In the genomic region with DNA sequence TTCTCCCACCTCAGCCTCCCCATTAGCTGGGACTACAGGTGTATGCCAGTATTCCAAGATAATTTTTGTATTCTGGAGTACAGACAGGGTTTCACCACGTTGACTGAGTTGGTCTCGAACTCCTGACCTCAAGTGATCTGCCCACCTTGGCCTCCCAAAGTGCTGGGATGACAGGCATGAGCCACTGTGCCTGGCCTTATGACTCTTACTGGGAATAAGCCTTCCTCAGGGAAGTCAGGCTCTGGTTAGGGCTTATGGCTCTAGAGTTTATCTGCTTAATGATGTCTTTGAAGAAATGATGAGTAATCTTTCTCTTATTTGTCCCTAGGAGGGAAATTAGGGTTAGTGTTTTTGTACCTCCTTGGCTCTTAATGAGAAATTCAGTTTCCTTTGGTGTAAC, we compare ENCODE assay signal across 13 cellular contexts.
A peak's percentile ranks its signal among the peaks of the same experiment; 100 is the strongest.
DNase-seq lines count a peak whose midpoint lies in the region; ATAC-seq and TF ChIP-seq lines count a peak whose summit lies in the region.
"Had no signal": no experiment of that assay in that cellular context is flagged by ENCODE, and none has a peak within 500 bp of the region (broad histone marks: within the 10 kb centered on the region; RNA-seq: fewer than 3 reads in every experiment).

No MANE protein-coding gene starts in this region.

- H3K9me2 ChIP-seq in DOHH2 (replicated peaks; ENCODE audit: control insufficient read depth, low read length), result no peaks in the 10 kb centered on the region

- peak overlapping the region; percentile 73 for H3K4me2 ChIP-seq in DOHH2 (ENCODE audit: low read length)

- no peaks in the 10 kb centered on the region for H4K20me1 ChIP-seq in DOHH2 (ENCODE audit: control insufficient read depth, insufficient read depth, low read depth, low read length)

- no peak overlapping the region for H3K4me3 Mint-ChIP-seq in activated CD4-positive, alpha-beta T cell treated with anti-CD3 and anti-CD28 coated beads for 36 hours
- peak overlapping the region; percentile 7 for H3K4me3 Mint-ChIP-seq in activated naive CD8-positive, alpha-beta T cell treated with anti-CD3 and anti-CD28 coated beads, Interleukin-2, amount 50 U/mL, for 24 hours

- peaks cover 46% of the 10 kb centered on the region for H3K4me1 ChIP-seq in DOHH2 (ENCODE audit: control insufficient read depth, low read length)

- H3K4me1 Mint-ChIP-seq in activated CD4-positive, alpha-beta T cell treated with anti-CD3 and anti-CD28 coated beads for 36 hours, result peaks cover 66% of the 10 kb centered on the region
- peaks cover 71% of the 10 kb centered on the region for H3K4me1 Mint-ChIP-seq in activated naive CD8-positive, alpha-beta T cell treated with anti-CD3 and anti-CD28 coated beads, Interleukin-2, amount 50 U/mL, for 24 hours

- peaks cover 5% of the 10 kb centered on the region; the same call in 1 of the 2 replicates for H3F3A ChIP-seq in DOHH2 (ENCODE audit: control insufficient read depth, insufficient read depth)

- H3K27me3 Mint-ChIP-seq in activated CD4-positive, alpha-beta T cell treated with anti-CD3 and anti-CD28 coated beads for 36 hours, result no peaks in the 10 kb centered on the region
- no peaks in the 10 kb centered on the region for H3K27me3 Mint-ChIP-seq in activated naive CD8-positive, alpha-beta T cell treated with anti-CD3 and anti-CD28 coated beads, Interleukin-2, amount 50 U/mL, for 24 hours

- CTCF ChIA-PET in activated CD4-positive, alpha-beta T cell treated with anti-CD3 and anti-CD28 coated beads for 36 hours (lab: Charles Lee), result interaction anchor here (0.7 to 1.5 kb wide), 6 partner anchors 11 to 322 kb away, joined by 3 to 6 read pairs (median 4); no protein-coding TSS in a partner anchor

- TF ChIP-seq CTCF in DOHH2 (IDR thresholded peaks at IDR 0.05; ENCODE audit: low read depth, low read length, poor library complexity, severe bottlenecking), result no peak

- peaks cover 4% of the 10 kb centered on the region for H3K36me3 Mint-ChIP-seq in activated CD4-positive, alpha-beta T cell treated with anti-CD3 and anti-CD28 coated beads for 36 hours (ENCODE audit: low read depth)
- no peaks in the 10 kb centered on the region for H3K36me3 Mint-ChIP-seq in activated naive CD8-positive, alpha-beta T cell treated with anti-CD3 and anti-CD28 coated beads, Interleukin-2, amount 50 U/mL, for 24 hours (ENCODE audit: low read depth)

- POLR2A ChIA-PET in activated CD4-positive, alpha-beta T cell treated with anti-CD3 and anti-CD28 coated beads for 36 hours (lab: Charles Lee), result interaction anchor here (0.6 kb wide), 1 partner anchor 49 kb away, joined by 14 read pairs; no protein-coding TSS in a partner anchor

- H3K9me3 ChIP-seq in DOHH2 (ENCODE audit: control insufficient read depth, insufficient read depth, low read length), result no peaks in the 10 kb centered on the region
- H3K9me3 ChIP-seq: right lobe of liver, testis had no signal

- no peaks in the 10 kb centered on the region for H3K79me2 ChIP-seq in DOHH2 (ENCODE audit: control insufficient read depth, low read length)

- no peaks in the 10 kb centered on the region for H3K36me3 ChIP-seq in DOHH2 (ENCODE audit: control insufficient read depth, low read length)
- H3K36me3 ChIP-seq: right lobe of liver had no signal

- H3K27me3 ChIP-seq in DOHH2 (ENCODE audit: control insufficient read depth, low read length), result no peaks in the 10 kb centered on the region
- H3K27me3 ChIP-seq: right lobe of liver, testis had no signal

- no peaks in the 10 kb centered on the region for H3K9me3 Mint-ChIP-seq in activated CD4-positive, alpha-beta T cell treated with anti-CD3 and anti-CD28 coated beads for 36 hours (ENCODE audit: low read depth)
- no peaks in the 10 kb centered on the region for H3K9me3 Mint-ChIP-seq in activated naive CD8-positive, alpha-beta T cell treated with anti-CD3 and anti-CD28 coated beads, Interleukin-2, amount 50 U/mL, for 24 hours

- H3K27ac ChIP-seq in DOHH2 (ENCODE audit: low read depth, low read length), result peak overlapping the region; percentile 64
- H3K27ac ChIP-seq: epithelial cell of prostate, right lobe of liver had no signal

- peak overlapping the region; percentile 79 for H3K27ac Mint-ChIP-seq in activated CD4-positive, alpha-beta T cell treated with anti-CD3 and anti-CD28 coated beads for 36 hours
- peak overlapping the region; percentile 57 for H3K27ac Mint-ChIP-seq in activated naive CD8-positive, alpha-beta T cell treated with anti-CD3 and anti-CD28 coated beads, Interleukin-2, amount 50 U/mL, for 24 hours

- ATAC-seq in activated CD4-positive, alpha-beta T cell treated with anti-CD3 and anti-CD28 coated beads for 36 hours, result peak; percentile 44
- ATAC-seq in activated naive CD8-positive, alpha-beta T cell treated with anti-CD3 and anti-CD28 coated beads, Interleukin-2, amount 50 U/mL, for 24 hours, result no peak
- peak; percentile 63 for ATAC-seq in sciatic nerve
- ATAC-seq: PC-3, right lobe of liver had no signal

- intact Hi-C loops in activated CD4-positive, alpha-beta T cell treated with anti-CD3 and anti-CD28 coated beads for 36 hours (cut with DNase I, micrococcal nuclease), result loop anchor here in 1 of 2 experiments (5.0 kb wide), 1 partner anchor 321 kb away; a partner anchor contains a TSS
- intact Hi-C loops in sciatic nerve (cut with DNase I), result no loop called here

- peak overlapping the region; percentile 55 for H3K4me3 ChIP-seq in DOHH2 (ENCODE audit: low read length)
- H3K4me3 ChIP-seq: right lobe of liver, testis had no signal

- DNase-seq in activated CD4-positive, alpha-beta T cell treated with anti-CD3 and anti-CD28 coated beads for 36 hours, result no peak
- no peak for DNase-seq in activated CD4-positive, alpha-beta T cell treated with anti-CD3 and anti-CD28 coated beads, Interleukin-2, amount 50 U/mL, for 1 hour
- no peak for DNase-seq in activated naive CD8-positive, alpha-beta T cell treated with anti-CD3 and anti-CD28 coated beads, Interleukin-2, amount 50 U/mL, for 24 hours
- DNase-seq in sciatic nerve (ENCODE audit: low spot score), result no peak
- no peak for DNase-seq in SW480 (ENCODE audit: low spot score)
- no peak for DNase-seq in SK-N-DZ (ENCODE audit: low spot score)
- no peak for DNase-seq in NOMO-1 (lab: John Stamatoyannopoulos, UW; ENCODE audit: unreplicated experiment in 2 of 2)
- DNase-seq: glutamatergic neuron, PC-3, right lobe of liver had no signal
